Comparison of ENCODE assay signal across 28 cellular contexts in the genomic region with DNA sequence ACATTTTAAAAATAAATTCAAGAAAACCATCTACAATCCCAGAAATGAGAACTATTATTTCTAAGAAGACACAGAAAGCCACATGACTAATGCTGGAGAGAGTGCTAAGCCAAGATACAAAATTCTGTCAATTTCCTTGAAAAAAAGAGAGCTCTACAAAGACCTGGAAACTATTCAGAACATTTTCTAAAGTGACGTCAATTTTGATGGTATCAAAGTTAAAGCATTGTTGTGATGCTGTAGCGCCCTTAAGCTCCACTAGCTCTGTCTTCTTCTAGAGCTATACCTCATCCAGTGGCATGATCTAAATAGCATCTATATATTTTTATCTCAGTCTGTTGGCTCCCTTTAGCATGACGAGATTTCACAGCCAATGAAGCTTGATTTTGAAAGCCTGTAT.
"Had no signal": no experiment of that assay in that cellular context is flagged by ENCODE, and none has a peak within 500 bp of the region (broad histone marks: within the 10 kb centered on the region; RNA-seq: fewer than 3 reads in every experiment).

No MANE protein-coding gene starts in this region.

- H3K27ac Mint-ChIP-seq: effector memory CD8-positive, alpha-beta T cell; endodermal cell had no signal

- DNase-seq: colonic mucosa; cortex of kidney; dermis blood vessel endothelial cell; dorsolateral prefrontal cortex; effector CD4-positive, alpha-beta T cell; effector CD8-positive, alpha-beta T cell; effector memory CD4-positive, alpha-beta T cell; effector memory CD8-positive, alpha-beta T cell; endodermal cell; erythroblast; esophagus squamous epithelium; foreskin fibroblast; foreskin keratinocyte; foreskin melanocyte; gastrocnemius medialis; glutamatergic neuron; head of caudate nucleus; heart left ventricle; heart right ventricle had no signal

- H3K4me1 ChIP-seq: colonic mucosa, esophagus muscularis mucosa, esophagus squamous epithelium, foreskin keratinocyte, gastrocnemius medialis, gastroesophageal sphincter, heart left ventricle, heart right ventricle had no signal

- H3K27ac ChIP-seq: colonic mucosa, coronary artery, dorsolateral prefrontal cortex, epithelial cell of prostate, esophagus muscularis mucosa, esophagus squamous epithelium, foreskin keratinocyte, gastrocnemius medialis, gastroesophageal sphincter, heart left ventricle, heart right ventricle had no signal

- H3K9me3 Mint-ChIP-seq: effector memory CD8-positive, alpha-beta T cell; endodermal cell had no signal

- H3K36me3 ChIP-seq: colonic mucosa, esophagus muscularis mucosa, esophagus squamous epithelium, gastrocnemius medialis, gastroesophageal sphincter, heart left ventricle, heart right ventricle had no signal

- H3K9me3 ChIP-seq: colonic mucosa, esophagus muscularis mucosa, esophagus squamous epithelium, gastrocnemius medialis, gastroesophageal sphincter, heart left ventricle, heart right ventricle had no signal

- H3K27me3 ChIP-seq: colonic mucosa, dorsolateral prefrontal cortex, esophagus muscularis mucosa, esophagus squamous epithelium, gastrocnemius medialis, gastroesophageal sphincter, heart left ventricle, heart right ventricle had no signal

- FAIRE-seq: colon, endometrium, endothelial cell of umbilical vein, frontal cortex had no signal

- H3K4me3 ChIP-seq: colonic mucosa, coronary artery, dorsolateral prefrontal cortex, esophagus muscularis mucosa, esophagus squamous epithelium, gastrocnemius medialis, gastroesophageal sphincter, heart left ventricle, heart right ventricle had no signal

- H3K4me3 Mint-ChIP-seq: effector memory CD8-positive, alpha-beta T cell; endodermal cell had no signal

- ATAC-seq: effector memory CD8-positive, alpha-beta T cell; esophagus mucosa; foreskin keratinocyte; gastrocnemius medialis; gastroesophageal sphincter; heart left ventricle; heart right ventricle had no signal

- H3K4me1 Mint-ChIP-seq: endodermal cell had no signal
